Comparison of ENCODE assay signal across 36 cellular contexts in genomic region chr1:36752891-36753361, GRCh38.
DNase-seq lines count a peak whose midpoint lies in the region; ATAC-seq, FAIRE-seq and TF ChIP-seq lines count a peak whose summit lies in the region.
"Had no signal": no experiment of that assay in that cellular context is flagged by ENCODE, and none has a peak within 500 bp of the region (broad histone marks: within the 10 kb centered on the region; RNA-seq: fewer than 3 reads in every experiment).

No MANE protein-coding gene starts in this region.

- no peak overlapping the region for H2BK5ac ChIP-seq in H1 (ENCODE audit: low read depth, low read length)

- peaks cover 6% of the 10 kb centered on the region for H3K27me3 Mint-ChIP-seq in activated CD4-positive, alpha-beta T cell treated with anti-CD3 and anti-CD28 coated beads, Interleukin-2, amount 10 ng/mL, durations not matched to agents 24 days and 14 days
- H3K27me3 Mint-ChIP-seq in immature natural killer cell (ENCODE audit: low read depth in 3 of 3) = peaks cover 1 to 7% (median 3%) of the 10 kb centered on the region in 3 donors

- TF ChIP-seq POLR2A in NB4 (IDR thresholded peaks at IDR 0.05; ENCODE audit: extremely low read depth, insufficient read length) (no peak), H1 (IDR thresholded peaks at IDR 0.05; ENCODE audit: control extremely low read depth in 1 of 2, low read depth in 2 of 2, low read length in 2 of 2) (no peak)

- H4K20me1 ChIP-seq in BLaER1 treated with 17β-estradiol and CSF1 and Interleukin-3, amounts not matched to agents 10 nM and 100 nM = no peaks in the 10 kb centered on the region
- H4K20me1 ChIP-seq in H1 (replicated peaks in 1 of 2; ENCODE audit: control insufficient read depth in 1 of 2, insufficient read depth in 2 of 2, low read length in 2 of 2) = no peaks in the 10 kb centered on the region

- TF ChIP-seq RAD21 in H1 (IDR thresholded peaks at IDR 0.05 in 1 of 2, conservative IDR thresholded peaks at IDR 0.05 in 1 of 2; ENCODE audit: low read depth in 2 of 2, low read length in 2 of 2) = no peak

- no peaks in the 10 kb centered on the region for H3K79me1 ChIP-seq in H1 (ENCODE audit: low read depth, low read length)

- H3K14ac ChIP-seq in H1 (ENCODE audit: insufficient read length) = no peak overlapping the region

- CTCF ChIA-PET in H1 (lab: Charles Lee; ENCODE audit: partially characterized antibody) = interaction anchor here (0.6 to 2.1 kb wide), 9 partner anchors 13 to 256 kb away, joined by 3 to 6 read pairs (median 3); no protein-coding TSS in a partner anchor

- ATAC-seq in HG03565 (IDR thresholded peaks at IDR 0.05; ENCODE audit: unreplicated experiment) = no peak
- ATAC-seq: activated CD4-positive, CD25-positive, alpha-beta regulatory T cell treated with anti-CD3 and anti-CD28 coated beads, Interleukin-2, amount 50 U/mL, for 24 hours; body of pancreas; heart right ventricle; left cardiac atrium; SK-N-SH treated with all-trans-retinoic acid at 6 μM for 48 hours; stimulated activated naive CD8-positive, alpha-beta T cell treated with anti-CD3 and anti-CD28 coated beads, Interleukin-15, Interleukin-2, amounts not matched to agents 100 U/mL and 50 U/mL, for 24 hours; T-helper 17 cell had no signal

- H3K18ac ChIP-seq in H1 (ENCODE audit: extremely low read depth, low read length) = no peak overlapping the region

- peak overlapping the region; percentile 35; the same call in 1 of the 2 replicates for H4K8ac ChIP-seq in H1 (ENCODE audit: extremely low read depth, insufficient read depth, low read length)

- intact Hi-C loops in activated CD4-positive, alpha-beta T cell treated with anti-CD3 and anti-CD28 coated beads, Interleukin-2, amount 10 ng/mL, durations not matched to agents 24 days and 14 days (cut with micrococcal nuclease) = no loop called here

- no peaks in the 10 kb centered on the region for H3K79me2 ChIP-seq in H1 (ENCODE audit: control insufficient read depth in 1 of 2, insufficient read depth in 2 of 2, low read length in 2 of 2)
- H3K79me2 ChIP-seq: parathyroid adenoma had no signal

- no peak for TF ChIP-seq EP300 in H1 (IDR thresholded peaks at IDR 0.05; ENCODE audit: borderline replicate concordance in 1 of 2, low read depth in 2 of 2, low read length in 2 of 2)

- H2BK12ac ChIP-seq in H1 (ENCODE audit: low read depth, low read length) = peak overlapping the region; percentile 50; the same call in 1 of the 2 replicates

- H2BK20ac ChIP-seq in H1 (ENCODE audit: low read length) = no peak overlapping the region

- H2AFZ ChIP-seq in H1 (ENCODE audit: low read length) = no peak overlapping the region
- H2AFZ ChIP-seq: parathyroid adenoma had no signal

- no peak for FAIRE-seq in H1 (lab: Jason Lieb, UNC)
- FAIRE-seq: A204.1, frontal cortex, H54, small intestine, TTC549 had no signal

- no peak overlapping the region for H4K91ac ChIP-seq in H1 (replicated peaks; ENCODE audit: insufficient read length, low read length)

- no peak overlapping the region for H3K4ac ChIP-seq in H1 (replicated peaks; ENCODE audit: insufficient read length, low read depth, low read length)

- H2BK120ac ChIP-seq in H1 (replicated peaks; ENCODE audit: low read depth, low read length) = no peak overlapping the region

- H3K9ac ChIP-seq in BLaER1 treated with 17β-estradiol and CSF1 and Interleukin-3, amounts not matched to agents 10 nM and 100 nM = peak overlapping the region in 8 of 11 experiments; percentile 21 to 63 (median 30); a peak in 13 of 22 replicates
- no peak overlapping the region for H3K9ac ChIP-seq in H1 (replicated peaks in 1 of 4; ENCODE audit: extremely low read depth in 1 of 4, low read depth in 3 of 4, low read length in 3 of 4)
- H3K9ac ChIP-seq: parathyroid adenoma had no signal

- H2BK15ac ChIP-seq in H1 (ENCODE audit: low read length) = no peak overlapping the region

- no peak overlapping the region for H3K27ac Mint-ChIP-seq in activated CD4-positive, alpha-beta T cell treated with anti-CD3 and anti-CD28 coated beads, Interleukin-2, amount 10 ng/mL, durations not matched to agents 24 days and 14 days
- H3K27ac Mint-ChIP-seq in immature natural killer cell = no peak overlapping the region
- H3K27ac Mint-ChIP-seq: activated naive CD4-positive, alpha-beta T cell treated with anti-CD3 and anti-CD28 coated beads, Interleukin-2, amount 10 ng/mL, durations not matched to agents 7 days and 5 days; CD4-positive, alpha-beta T cell; IgD-negative memory B cell; T-helper 17 cell had no signal

- no peaks in the 10 kb centered on the region for H3K9me3 Mint-ChIP-seq in activated CD4-positive, alpha-beta T cell treated with anti-CD3 and anti-CD28 coated beads, Interleukin-2, amount 10 ng/mL, durations not matched to agents 24 days and 14 days
- peaks cover 0 to 2% (median 0%) of the 10 kb centered on the region in 6 donors for H3K9me3 Mint-ChIP-seq in immature natural killer cell
- H3K9me3 Mint-ChIP-seq: activated naive CD4-positive, alpha-beta T cell treated with anti-CD3 and anti-CD28 coated beads, Interleukin-2, amount 10 ng/mL, durations not matched to agents 7 days and 5 days; CD4-positive, alpha-beta T cell; IgD-negative memory B cell; neural crest cell had no signal

- H3K27ac ChIP-seq in BLaER1 treated with 17β-estradiol and CSF1 and Interleukin-3, amounts not matched to agents 10 nM and 100 nM = peak overlapping the region in 9 of 11 experiments; percentile 21 to 71 (median 59); a peak in 16 of 22 replicates
- H3K27ac ChIP-seq in H1 (ENCODE audit: low read depth, low read length) = no peak overlapping the region
- H3K27ac ChIP-seq: adrenal gland, body of pancreas, dorsolateral prefrontal cortex, heart right ventricle, parathyroid adenoma, testis had no signal

- 96% methylated on average over 6 of the region's 6 CpGs; no CpG with 5 or more reads in 1 of the 2 experiments for WGBS in H1 (ENCODE audit: extremely low coverage in 1 of 2, insufficient coverage in 1 of 2, insufficient read length in 1 of 2, insufficient replicate concordance in 2 of 2, low coverage in 1 of 2, low lambda C conversion rate in 2 of 2, missing lambda C conversion rate in 1 of 2), 2 experiments

- H3K56ac ChIP-seq in H1 (replicated peaks; ENCODE audit: insufficient read length, low read depth, low read length) = no peak overlapping the region

- H3K4me3 Mint-ChIP-seq in activated CD4-positive, alpha-beta T cell treated with anti-CD3 and anti-CD28 coated beads, Interleukin-2, amount 10 ng/mL, durations not matched to agents 24 days and 14 days = no peak overlapping the region
- H3K4me3 Mint-ChIP-seq in immature natural killer cell = no peak overlapping the region
- H3K4me3 Mint-ChIP-seq: activated naive CD4-positive, alpha-beta T cell treated with anti-CD3 and anti-CD28 coated beads, Interleukin-2, amount 10 ng/mL, durations not matched to agents 7 days and 5 days; CD4-positive, alpha-beta T cell; IgD-negative memory B cell; neural crest cell; T-helper 17 cell had no signal

- TF ChIP-seq CTCF in NB4 (IDR thresholded peaks at IDR 0.05; ENCODE audit: low read depth, low read length) (no peak), H1 (IDR thresholded peaks at IDR 0.05; ENCODE audit: control extremely low read depth in 1 of 3, insufficient read depth in 1 of 3, low read depth in 1 of 3, low read length in 3 of 3) (no peak)

- H3K4me2 ChIP-seq in BLaER1 treated with 17β-estradiol and CSF1 and Interleukin-3, amounts not matched to agents 10 nM and 100 nM = peak overlapping the region; percentile 56 to 94 (median 87)
- no peak overlapping the region for H3K4me2 ChIP-seq in H1 (ENCODE audit: insufficient read depth in 1 of 2, low read depth in 2 of 2, low read length in 2 of 2)

- DNase-seq in NB4 (ENCODE audit: low read depth) (peak; percentile 74), H1 (ENCODE audit: low read depth in 1 of 2, low spot score in 2 of 2) (no peak), mesenteric fat pad (ENCODE audit: low spot score) (peak; percentile 64), NCI-H1092 (lab: John Stamatoyannopoulos, UW) (no peak), immature natural killer cell (no peak)
- DNase-seq in activated CD4-positive, alpha-beta T cell treated with anti-CD3 and anti-CD28 coated beads, Interleukin-2, amount 10 ng/mL, durations not matched to agents 24 days and 14 days = no peak
- DNase-seq: activated CD4-positive, alpha-beta T cell treated with anti-CD3 and anti-CD28 coated beads, Interleukin-2, amount 50 U/mL, for 48 hours; activated CD8-positive, alpha-beta memory T cell treated with anti-CD3 and anti-CD28 coated beads, Interleukin-2, amount 50 U/mL, for 4 hours; activated naive CD4-positive, alpha-beta T cell treated with anti-CD3 and anti-CD28 coated beads, Interleukin-2, amount 10 ng/mL, durations not matched to agents 7 days and 5 days; adrenal gland; body of pancreas; cerebellar nuclear complex; heart right ventricle; left cardiac atrium; NCI-H1105 treated with DMSO at 0.1 percent for 48 hours; NCI-H187 treated with DMSO at 0.1 percent for 48 hours; NCI-H2171; OCI-M1; Right ventricle myocardium superior; small intestine; stimulated activated naive CD8-positive, alpha-beta T cell treated with anti-CD3 and anti-CD28 coated beads, Interleukin-15, Interleukin-2, amounts not matched to agents 100 U/mL and 50 U/mL, for 24 hours; T-helper 17 cell; testis had no signal

- POLR2A ChIA-PET in H1 (lab: Charles Lee; ENCODE audit: partially characterized antibody) = no interaction called here

- H3K27me3 ChIP-seq in BLaER1 treated with 17β-estradiol and CSF1 and Interleukin-3, amounts not matched to agents 10 nM and 100 nM = no peaks in the 10 kb centered on the region
- no peaks in the 10 kb centered on the region for H3K27me3 ChIP-seq in H1 (replicated peaks in 1 of 4; ENCODE audit: control insufficient read depth in 3 of 4, extremely low read depth in 1 of 4, insufficient read depth in 3 of 4, low read length in 3 of 4)
- H3K27me3 ChIP-seq: adrenal gland, body of pancreas, testis had no signal

- H4K5ac ChIP-seq in H1 (ENCODE audit: insufficient read length, low read depth, low read length) = no peak overlapping the region

- H3K23ac ChIP-seq in H1 (ENCODE audit: insufficient read length) = no peak overlapping the region

- no peaks in the 10 kb centered on the region for H3K36me3 ChIP-seq in BLaER1 treated with 17β-estradiol and CSF1 and Interleukin-3, amounts not matched to agents 10 nM and 100 nM
- no peaks in the 10 kb centered on the region for H3K36me3 ChIP-seq in H1 (ENCODE audit: control insufficient read depth in 2 of 4, insufficient read depth in 4 of 4, low read length in 3 of 4)
- H3K36me3 ChIP-seq: adrenal gland, heart right ventricle had no signal

- H3K4me1 Mint-ChIP-seq in activated CD4-positive, alpha-beta T cell treated with anti-CD3 and anti-CD28 coated beads, Interleukin-2, amount 10 ng/mL, durations not matched to agents 24 days and 14 days = no peaks in the 10 kb centered on the region
- H3K4me1 Mint-ChIP-seq in immature natural killer cell = no peaks in the 10 kb centered on the region
- H3K4me1 Mint-ChIP-seq: activated naive CD4-positive, alpha-beta T cell treated with anti-CD3 and anti-CD28 coated beads, Interleukin-2, amount 10 ng/mL, durations not matched to agents 7 days and 5 days had no signal

- no peaks in the 10 kb centered on the region for H3K23me2 ChIP-seq in H1 (ENCODE audit: low read depth, low read length)

- H3K9me3 ChIP-seq in BLaER1 treated with 17β-estradiol and CSF1 and Interleukin-3, amounts not matched to agents 10 nM and 100 nM (replicated peaks in 1 of 11) = no peaks in the 10 kb centered on the region
- H3K9me3 ChIP-seq in H1 (ENCODE audit: insufficient read depth in 2 of 2, low read depth in 1 of 2, low read length in 1 of 2) = no peaks in the 10 kb centered on the region
- H3K9me3 ChIP-seq: adrenal gland, body of pancreas, heart right ventricle, testis had no signal

- peak overlapping the region in 2 of 10 experiments; percentile 8 to 31; a peak in 3 of 20 replicates for H3K4me3 ChIP-seq in BLaER1 treated with 17β-estradiol and CSF1 and Interleukin-3, amounts not matched to agents 10 nM and 100 nM
- H3K4me3 ChIP-seq in NB4 (ENCODE audit: low read depth, low read length) (no peak overlapping the region), H1 (ENCODE audit: extremely low read depth in 1 of 4, insufficient read depth in 2 of 4, low read depth in 3 of 4, low read length in 4 of 4) (no peak overlapping the region)
- H3K4me3 ChIP-seq: adrenal gland, body of pancreas, dorsolateral prefrontal cortex, heart right ventricle, testis had no signal

- no peaks in the 10 kb centered on the region for H3K36me3 Mint-ChIP-seq in activated CD4-positive, alpha-beta T cell treated with anti-CD3 and anti-CD28 coated beads, Interleukin-2, amount 10 ng/mL, durations not matched to agents 24 days and 14 days (ENCODE audit: low read depth)
- H3K36me3 Mint-ChIP-seq in immature natural killer cell = no peaks in the 10 kb centered on the region
- H3K36me3 Mint-ChIP-seq: activated naive CD4-positive, alpha-beta T cell treated with anti-CD3 and anti-CD28 coated beads, Interleukin-2, amount 10 ng/mL, durations not matched to agents 7 days and 5 days; IgD-negative memory B cell had no signal

- no peak overlapping the region for H2AK5ac ChIP-seq in H1 (ENCODE audit: low read depth, low read length)

- H3K4me1 ChIP-seq in BLaER1 treated with 17β-estradiol and CSF1 and Interleukin-3, amounts not matched to agents 10 nM and 100 nM = peaks cover 18 to 53% (median 40%) of the 10 kb centered on the region in 10 experiments
- H3K4me1 ChIP-seq in H1 (replicated peaks in 1 of 4; ENCODE audit: control insufficient read depth in 3 of 4, insufficient read depth in 4 of 4, low read length in 3 of 4) = peaks cover 0 to 4% (median 1%) of the 10 kb centered on the region in 4 experiments; a peak in 1 of 7 replicates
- H3K4me1 ChIP-seq: adrenal gland, body of pancreas, heart right ventricle, parathyroid adenoma, testis had no signal

Comparison
In these comparisons a context has a peak if more than half of its experiments do, and no peak if none do; other contexts are left out.
1. H3K4me2 ChIP-seq: peak in BLaER1 treated with 17β-estradiol and CSF1 and Interleukin-3, amounts not matched to agents 10 nM and 100 nM (11 of 11); none in H1 (0 of 2).
2. H3K9ac ChIP-seq: peak in BLaER1 treated with 17β-estradiol and CSF1 and Interleukin-3, amounts not matched to agents 10 nM and 100 nM (8 of 11); none in H1 (0 of 4).
3. DNase-seq: peak in NB4 (single experiment) and mesenteric fat pad (single experiment); none in H1 (0 of 2), NCI-H1092 (single experiment), activated CD4-positive, alpha-beta T cell treated with anti-CD3 and anti-CD28 coated beads, Interleukin-2, amount 10 ng/mL, durations not matched to agents 24 days and 14 days (single experiment) and immature natural killer cell (0 of 3).